Comparison of ENCODE assay signal across 6 cellular contexts in genomic region chr10:128505346-128505745, GRCh38.
"Had no signal": no experiment of that assay in that cellular context is flagged by ENCODE, and none has a peak within 500 bp of the region (broad histone marks: within the 10 kb centered on the region; RNA-seq: fewer than 3 reads in every experiment).

No MANE protein-coding gene starts in this region.

- H3K27ac Mint-ChIP-seq: H9 had no signal

- DNase-seq: GOT3, H9, HCEC 1CT, IMR-90, KG1 had no signal

- H3K4me3 Mint-ChIP-seq: H9 had no signal

- H3K4me3 ChIP-seq: K562 had no signal
